In the genomic region with DNA sequence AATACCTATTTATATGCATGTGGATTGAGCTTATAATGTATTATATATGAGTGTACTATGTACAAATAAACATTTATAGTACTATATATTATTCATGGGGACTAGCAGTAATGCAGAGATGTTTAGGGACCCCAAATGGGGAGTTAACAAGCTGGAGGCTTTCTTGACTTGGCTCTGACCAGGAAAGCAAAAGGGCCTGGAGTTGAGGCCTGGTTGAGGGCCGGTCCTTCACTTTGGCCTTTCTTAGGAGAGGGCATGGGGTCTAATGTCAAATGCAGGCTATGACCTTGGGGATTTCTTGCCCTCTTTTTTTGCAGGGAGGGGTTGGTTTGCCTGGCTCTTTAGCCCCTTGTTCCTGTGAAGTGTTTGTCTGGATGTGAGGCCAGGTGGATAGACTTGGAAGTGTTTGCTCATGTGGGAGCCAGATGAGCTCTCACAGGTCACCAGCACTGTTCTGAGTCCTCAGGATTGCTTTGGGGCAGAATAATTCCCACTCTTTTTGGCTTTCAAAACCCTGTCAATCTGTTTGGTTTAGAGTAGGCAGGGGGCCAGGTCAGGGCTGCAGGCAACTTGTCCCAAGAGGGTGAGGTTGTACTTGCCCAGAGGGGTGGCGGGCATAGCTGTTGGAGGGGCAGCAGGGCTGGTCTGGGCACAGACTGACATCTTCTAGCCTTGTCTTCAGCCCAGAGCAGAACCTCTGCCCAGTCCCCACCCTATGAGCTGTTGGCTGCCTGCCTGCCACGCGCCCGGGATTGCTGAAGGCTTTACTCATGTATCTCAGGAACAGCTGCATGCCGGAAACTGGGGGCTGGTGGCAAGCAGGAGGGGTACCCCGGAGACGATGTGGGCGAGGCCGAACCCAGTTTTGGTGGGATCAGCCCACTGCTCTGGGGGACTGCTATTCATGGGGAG, we compare ENCODE assay signal across 10 cellular contexts. TPM values are rescaled to one million over a fixed set of nuclear protein-coding genes. Genes with fewer than 3 reads are reported as not detected.
DNase-seq lines count a peak whose midpoint lies in the region; ATAC-seq, FAIRE-seq and TF ChIP-seq lines count a peak whose summit lies in the region.
"Had no signal": no experiment of that assay in that cellular context is flagged by ENCODE, and none has a peak within 500 bp of the region (broad histone marks: within the 10 kb centered on the region; RNA-seq: fewer than 3 reads in every experiment).

No MANE protein-coding gene starts in this region.

- H3K4me3 ChIP-seq in right lobe of liver: no peak overlapping the region
- H3K4me3 ChIP-seq: A549 had no signal

- DNase-seq in NCI-H510A treated with DMSO at 0.1 percent for 48 hours (lab: John Stamatoyannopoulos, UW): peak; percentile 65
- no peak for DNase-seq in NCI-H510A (lab: John Stamatoyannopoulos, UW)
- DNase-seq in chondrocyte (ENCODE audit: low spot score): no peak
- peak in 1 of 3 donors; percentile 73 for DNase-seq in right lobe of liver
- peak; percentile 63 for DNase-seq in urothelium cell line (ENCODE audit: low spot score)
- DNase-seq in islet precursor cell: no peak
- DNase-seq in activated T-cell treated with anti-CD3 and anti-CD28 coated beads for 4 hours: no peak
- no peak for DNase-seq in activated CD8-positive, alpha-beta memory T cell treated with anti-CD3 and anti-CD28 coated beads, Interleukin-2, amount 50 U/mL, for 48 hours

- H3K4me1 ChIP-seq in right lobe of liver: peaks cover 0 to 10% (median 4%) of the 10 kb centered on the region in 4 donors

- no peaks in the 10 kb centered on the region for H3K27me3 ChIP-seq in right lobe of liver

- H3K36me3 Mint-ChIP-seq in chondrocyte (ENCODE audit: low read depth): no peaks in the 10 kb centered on the region

- H3K36me3 ChIP-seq in right lobe of liver: no peaks in the 10 kb centered on the region

- no peak for FAIRE-seq in urothelium cell line (lab: Jason Lieb, UNC)
- FAIRE-seq: A549 had no signal

- TF ChIP-seq CTCF in chondrocyte (IDR thresholded peaks at IDR 0.05) (no peak), right lobe of liver (IDR thresholded peaks at IDR 0.05) (no peak)

- intact Hi-C loops in right lobe of liver (cut with DNase I): no loop called here

- no peaks in the 10 kb centered on the region for H3K9me3 ChIP-seq in right lobe of liver
- H3K9me3 ChIP-seq: A549 had no signal

- H3K27ac ChIP-seq in right lobe of liver: no peak overlapping the region
- H3K27ac ChIP-seq: A549 had no signal

- H3K4me1 Mint-ChIP-seq in chondrocyte (ENCODE audit: low read depth): peaks cover 56% of the 10 kb centered on the region

- TF ChIP-seq POLR2A in right lobe of liver (IDR thresholded peaks at IDR 0.05): no peak

- 60% methylated on average over 2 of the region's 10 CpGs for WGBS in right lobe of liver (ENCODE audit: insufficient coverage, low coverage, low lambda C conversion rate, missing lambda C conversion rate)

- ATAC-seq in right lobe of liver: peak in 3 of 4 donors; percentile 14 to 53 (median 29)
- ATAC-seq: A549 had no signal

- peak overlapping the region; percentile 87 for H3K27ac Mint-ChIP-seq in chondrocyte (ENCODE audit: unreplicated experiment)

- H3K9me3 Mint-ChIP-seq in chondrocyte (ENCODE audit: low read depth): no peaks in the 10 kb centered on the region

- peak overlapping the region; percentile 34 for H3K4me3 Mint-ChIP-seq in chondrocyte (ENCODE audit: unreplicated experiment)

- H3K27me3 Mint-ChIP-seq in chondrocyte (ENCODE audit: low read depth): no peaks in the 10 kb centered on the region

RNA-seq across cellular contexts. Expression of gene TJAP1, which starts 14.6 kb away (rescaled TPM):
- 27.7 to 35.3 TPM (median 31.0 TPM) in 3 replicates for total RNA-seq in chondrocyte
- total RNA-seq in right lobe of liver: 10 to 100 TPM in 5 of 6 experiments, 1 to 10 TPM in 1; 9.2 to 16.0 (median 12.9) TPM

RNA-seq across cellular contexts. Expression of gene LRRC73, which starts 18.1 kb away (rescaled TPM):
- total RNA-seq in chondrocyte (0.24 to 0.62 TPM (median 0.49 TPM) in 3 replicates), right lobe of liver (under 1 TPM in 5 of 6 experiments, not detected in 1; 0.12 to 0.43 (median 0.26) TPM)
- total RNA-seq: urinary bladder had no signal

RNA-seq across cellular contexts. Expression of gene YIPF3, which starts 24.7 kb away (rescaled TPM):
- total RNA-seq in chondrocyte (131 to 142 TPM (median 133 TPM) in 3 replicates), right lobe of liver (10 to 100 TPM; 58.9 to 70.0 (median 62.7) TPM)

RNA-seq across cellular contexts. Expression of gene POLR1C, which starts 24.9 kb away (rescaled TPM):
- 19.3 to 28.2 TPM (median 20.1 TPM) in 3 replicates for total RNA-seq in chondrocyte
- 10 to 100 TPM; 12.2 to 17.7 (median 14.1) TPM for total RNA-seq in right lobe of liver

RNA-seq across cellular contexts. Expression of gene DLK2, which starts 36.7 kb away (rescaled TPM):
- 0.29 to 1.3 TPM (median 1.1 TPM) in 3 replicates for total RNA-seq in chondrocyte
- total RNA-seq in right lobe of liver: under 1 TPM in 1 of 6 experiments, not detected in 5; 0.13 TPM

Comparison
In these comparisons a context has a peak if more than half of its experiments do, and no peak if none do; other contexts are left out.
1. DNase-seq: peak in NCI-H510A treated with DMSO at 0.1 percent for 48 hours (single experiment) and urothelium cell line (single experiment); none in NCI-H510A (single experiment), chondrocyte (single experiment), islet precursor cell (single experiment), activated T-cell treated with anti-CD3 and anti-CD28 coated beads for 4 hours (single experiment) and activated CD8-positive, alpha-beta memory T cell treated with anti-CD3 and anti-CD28 coated beads, Interleukin-2, amount 50 U/mL, for 48 hours (single experiment).